Comparison of ENCODE assay signal across 9 cellular contexts in the genomic region with DNA sequence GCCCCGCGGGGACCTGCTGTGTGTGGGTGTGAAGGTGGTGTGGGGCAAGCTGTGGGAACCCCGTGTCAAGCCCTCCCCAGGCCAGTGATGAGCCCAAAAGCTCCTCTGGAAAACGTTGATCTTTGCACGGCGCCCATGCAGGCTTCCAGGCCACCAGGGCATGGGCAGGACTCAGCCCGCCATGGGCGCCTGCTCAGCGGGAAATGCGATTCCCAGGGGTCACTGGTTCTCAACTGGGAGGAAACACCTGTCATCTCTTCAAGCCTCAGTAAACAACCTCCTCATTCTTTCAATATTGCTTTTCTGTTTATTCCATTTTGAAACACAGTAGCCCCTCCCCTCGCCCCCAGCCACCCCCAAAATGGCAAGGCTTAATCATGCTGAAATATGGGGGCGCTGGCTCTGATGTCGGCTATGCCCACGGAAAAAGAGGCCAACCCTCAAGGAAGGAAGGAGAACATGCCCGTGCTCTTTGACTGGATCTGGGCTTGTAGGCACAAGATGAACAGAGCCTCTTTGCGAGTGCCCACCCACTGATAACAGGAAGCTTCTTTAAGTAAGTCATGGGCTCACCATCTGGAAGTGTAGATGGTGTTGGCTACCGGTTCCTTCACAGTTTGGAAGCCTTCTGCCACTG. TPM values are rescaled to one million over a fixed set of nuclear protein-coding genes. Genes with fewer than 3 reads are reported as not detected.
A peak's percentile ranks its signal among the peaks of the same experiment; 100 is the strongest.
DNase-seq lines count a peak whose midpoint lies in the region; ATAC-seq and TF ChIP-seq lines count a peak whose summit lies in the region.
"Had no signal": no experiment of that assay in that cellular context is flagged by ENCODE, and none has a peak within 500 bp of the region (broad histone marks: within the 10 kb centered on the region; RNA-seq: fewer than 3 reads in every experiment).

No MANE protein-coding gene starts in this region.

- H3K36me3 ChIP-seq in BLaER1 treated with 17β-estradiol and CSF1 and Interleukin-3, amounts not matched to agents 10 nM and 100 nM, result peaks cover 0 to 12% (median 0%) of the 10 kb centered on the region in 11 experiments; a peak in 6 of 22 replicates

- peak overlapping the region; percentile 95 for H3K27ac Mint-ChIP-seq in activated naive CD4-positive, alpha-beta T cell treated with anti-CD3 and anti-CD28 coated beads, Interleukin-2, amount 10 ng/mL, durations not matched to agents 7 days and 5 days

- no peaks in the 10 kb centered on the region for H3K9me3 Mint-ChIP-seq in activated naive CD4-positive, alpha-beta T cell treated with anti-CD3 and anti-CD28 coated beads, Interleukin-2, amount 10 ng/mL, durations not matched to agents 7 days and 5 days

- H3K27ac ChIP-seq in BLaER1 treated with 17β-estradiol and CSF1 and Interleukin-3, amounts not matched to agents 10 nM and 100 nM, result peak overlapping the region in 10 of 11 experiments; percentile 57 to 100 (median 98); a peak in 21 of 22 replicates

- H3K9me3 ChIP-seq in BLaER1 treated with 17β-estradiol and CSF1 and Interleukin-3, amounts not matched to agents 10 nM and 100 nM (replicated peaks in 1 of 11), result peaks cover 0 to 10% (median 0%) of the 10 kb centered on the region in 11 experiments; a peak in 6 of 22 replicates

- H3K4me1 ChIP-seq in BLaER1 treated with 17β-estradiol and CSF1 and Interleukin-3, amounts not matched to agents 10 nM and 100 nM, result peaks cover 22 to 84% (median 74%) of the 10 kb centered on the region in 10 experiments

- H3K36me3 Mint-ChIP-seq in activated naive CD4-positive, alpha-beta T cell treated with anti-CD3 and anti-CD28 coated beads, Interleukin-2, amount 10 ng/mL, durations not matched to agents 7 days and 5 days, result no peaks in the 10 kb centered on the region

- H3K4me1 Mint-ChIP-seq in activated naive CD4-positive, alpha-beta T cell treated with anti-CD3 and anti-CD28 coated beads, Interleukin-2, amount 10 ng/mL, durations not matched to agents 7 days and 5 days, result peaks cover 39% of the 10 kb centered on the region

- H3K9ac ChIP-seq in BLaER1 treated with 17β-estradiol and CSF1 and Interleukin-3, amounts not matched to agents 10 nM and 100 nM, result peak overlapping the region; percentile 58 to 98 (median 93); a peak in 21 of 22 replicates

- H3K4me3 Mint-ChIP-seq in activated naive CD4-positive, alpha-beta T cell treated with anti-CD3 and anti-CD28 coated beads, Interleukin-2, amount 10 ng/mL, durations not matched to agents 7 days and 5 days, result peak overlapping the region; percentile 79

- no peaks in the 10 kb centered on the region for H3K27me3 ChIP-seq in BLaER1 treated with 17β-estradiol and CSF1 and Interleukin-3, amounts not matched to agents 10 nM and 100 nM

- ATAC-seq in GM19351 (IDR thresholded peaks at IDR 0.05; ENCODE audit: unreplicated experiment) (peak; percentile 39), HG03175 (IDR thresholded peaks at IDR 0.05; ENCODE audit: unreplicated experiment) (peak; percentile 40), left colon (no peak), omental fat pad (ENCODE audit: low FRiP score) (no peak)

- H3K27me3 Mint-ChIP-seq in activated naive CD4-positive, alpha-beta T cell treated with anti-CD3 and anti-CD28 coated beads, Interleukin-2, amount 10 ng/mL, durations not matched to agents 7 days and 5 days, result peaks cover 7% of the 10 kb centered on the region

- no peak for TF ChIP-seq CTCF in omental fat pad (IDR thresholded peaks at IDR 0.05)

- intact Hi-C loops in left colon (cut with DNase I, micrococcal nuclease), result no loop called here

- peak overlapping the region; percentile 40 to 70 (median 61) for H3K4me3 ChIP-seq in BLaER1 treated with 17β-estradiol and CSF1 and Interleukin-3, amounts not matched to agents 10 nM and 100 nM

- H3K4me2 ChIP-seq in BLaER1 treated with 17β-estradiol and CSF1 and Interleukin-3, amounts not matched to agents 10 nM and 100 nM, result peak overlapping the region; percentile 85 to 100 (median 96)

- CTCF ChIA-PET in activated naive CD4-positive, alpha-beta T cell treated with anti-CD3 and anti-CD28 coated beads, Interleukin-2, amount 10 ng/mL, durations not matched to agents 7 days and 5 days (lab: Charles Lee), result interaction anchor here (1.0 to 3.7 kb wide), 5 partner anchors 9 to 950 kb away, joined by 3 to 17 read pairs (median 3); partner anchors contain the start of gene FDX1

- H4K20me1 ChIP-seq in BLaER1 treated with 17β-estradiol and CSF1 and Interleukin-3, amounts not matched to agents 10 nM and 100 nM, result no peaks in the 10 kb centered on the region

- no peak for DNase-seq in activated naive CD4-positive, alpha-beta T cell treated with anti-CD3 and anti-CD28 coated beads, Interleukin-2, amount 10 ng/mL, durations not matched to agents 7 days and 5 days
- DNase-seq in left colon (no peak), omental fat pad (ENCODE audit: low spot score) (no peak), SHP77 (lab: John Stamatoyannopoulos, UW) (no peak), epidermal melanocyte (ENCODE audit: insufficient read length, low spot score) (no peak)

RNA-seq across cellular contexts. Expression of gene POU2AF1, which starts 0.5 kb away (rescaled TPM):
- total RNA-seq in left colon (10 to 100 TPM in 1 of 2 donors, 1 to 10 TPM in 1; 3.8 to 10.2 TPM), omental fat pad (1 to 10 TPM in 2 of 4 donors, under 1 TPM in 1, not detected in 1; 0.69 to 2.2 (median 1.9) TPM)
- total RNA-seq: kidney epithelial cell had no signal

Comparison
In these comparisons a context has a peak if more than half of its experiments do, and no peak if none do; other contexts are left out.
1. ATAC-seq: peak in GM19351 (single experiment) and HG03175 (single experiment); none in left colon (single experiment) and omental fat pad (single experiment).